Comparison of ENCODE assay signal across 8 cellular contexts in genomic region chr17:55717898-55718735, GRCh38. TPM values are rescaled to one million over a fixed set of nuclear protein-coding genes. Genes with fewer than 3 reads are reported as not detected.
DNase-seq lines count a peak whose midpoint lies in the region; ATAC-seq and TF ChIP-seq lines count a peak whose summit lies in the region.

No MANE protein-coding gene starts in this region.

- no peaks in the 10 kb centered on the region for H3K36me3 ChIP-seq in OCI-LY7 (ENCODE audit: insufficient read depth, low read length)
- H3K36me3 ChIP-seq in testis (ENCODE audit: low read depth, missing control alignments): no peaks in the 10 kb centered on the region

- H3K4me3 ChIP-seq in OCI-LY7 (ENCODE audit: low read depth, low read length, poor library complexity, severe bottlenecking): no peak overlapping the region
- H3K4me3 ChIP-seq in fibroblast of mammary gland (ENCODE audit: control insufficient read depth, low read depth, low read length): no peak overlapping the region
- H3K4me3 ChIP-seq in testis: no peak overlapping the region

- H3K27ac Mint-ChIP-seq in neural crest cell (ENCODE audit: unreplicated experiment): no peak overlapping the region

- intact Hi-C loops in OCI-LY7 (cut with micrococcal nuclease; ENCODE audit: unreplicated experiment) (loop anchor here (1.0 kb wide), 1 partner anchor 192 kb away; no protein-coding TSS in a partner anchor), testis (cut with DNase I; ENCODE audit: low total_unique reads) (loop anchor here (10.0 kb wide), 1 partner anchor 193 kb away; no protein-coding TSS in a partner anchor)

- H3K9me2 ChIP-seq in OCI-LY7 (ENCODE audit: insufficient read depth, low read length): no peaks in the 10 kb centered on the region

- H3K4me3 Mint-ChIP-seq in neural crest cell: no peak overlapping the region

- 56% methylated on average over 11 of the region's 11 CpGs for WGBS in testis, 2 donors

- no peaks in the 10 kb centered on the region for H3K79me2 ChIP-seq in OCI-LY7 (ENCODE audit: insufficient read depth, low read depth, low read length)

- no TSS peak for BruUV-seq in OCI-LY7 (replicated peaks; lab: Mats Ljungman, UMichigan)

- no peak overlapping the region for H3K27ac ChIP-seq in OCI-LY7 (ENCODE audit: low read depth, low read length, poor library complexity, severe bottlenecking)
- H3K27ac ChIP-seq in testis: no peak overlapping the region

- H2AFZ ChIP-seq in OCI-LY7 (ENCODE audit: low read length): no peak overlapping the region

- peak; percentile 60 for ATAC-seq in HG03565 (IDR thresholded peaks at IDR 0.05; ENCODE audit: unreplicated experiment)
- no peak for ATAC-seq in HG02870 (IDR thresholded peaks at IDR 0.05; ENCODE audit: unreplicated experiment)

- H3K9me3 Mint-ChIP-seq in neural crest cell: no peaks in the 10 kb centered on the region

- H3K4me1 ChIP-seq in OCI-LY7 (ENCODE audit: insufficient read depth, low read length, poor library complexity, severe bottlenecking): no peaks in the 10 kb centered on the region
- H3K4me1 ChIP-seq in testis: no peaks in the 10 kb centered on the region

- H3K27me3 Mint-ChIP-seq in neural crest cell (ENCODE audit: low read depth): peaks cover 5% of the 10 kb centered on the region

- TF ChIP-seq POLR2A in testis (IDR thresholded peaks at IDR 0.05): no peak

- in situ Hi-C loops in G401 (cut with HindIII; ENCODE audit: low sequenced_read_pairs): no loop called here

- H3K4me1 Mint-ChIP-seq in neural crest cell: peaks cover 37% of the 10 kb centered on the region

- peak; percentile 48 for DNase-seq in G401 (ENCODE audit: low spot score)
- peak; percentile 72 for DNase-seq in OCI-LY7 (ENCODE audit: low spot score)
- DNase-seq in activated T-cell treated with anti-CD3 and anti-CD28 coated beads, Interleukin-2, amount 50 U/mL, for 1 hour: peak; percentile 42
- DNase-seq in fibroblast of mammary gland (ENCODE audit: low read depth): peak; percentile 76
- DNase-seq in neural crest cell (ENCODE audit: low read depth, low spot score): peak; percentile 79
- peak; percentile 94 for DNase-seq in testis

- H3K36me3 Mint-ChIP-seq in neural crest cell (ENCODE audit: low read depth): no peaks in the 10 kb centered on the region

- TF ChIP-seq CTCF in OCI-LY7 (conservative IDR thresholded peaks at IDR 0.05; ENCODE audit: low read length) (peak; percentile 93), fibroblast of mammary gland (conservative IDR thresholded peaks at IDR 0.05; ENCODE audit: control insufficient read depth, insufficient read depth, low read depth, low read length) (peak; percentile 77), neural crest cell (conservative IDR thresholded peaks at IDR 0.05) (peak; percentile 91), testis (IDR thresholded peaks at IDR 0.05) (peak; percentile 73 to 93 (median 85))

- H3K4me2 ChIP-seq in OCI-LY7 (ENCODE audit: low read length): no peak overlapping the region

- H3K9me3 ChIP-seq in OCI-LY7 (ENCODE audit: low read length) (no peaks in the 10 kb centered on the region), testis (no peaks in the 10 kb centered on the region)

- POLR2A ChIA-PET in OCI-LY7 (lab: Charles Lee): interaction anchor here (0.5 to 1.2 kb wide), 2 partner anchors 184 to 365 kb away, joined by 3 to 4 read pairs; no protein-coding TSS in a partner anchor

- CTCF ChIA-PET in OCI-LY7 (lab: Charles Lee; ENCODE audit: unreplicated experiment): interaction anchor here (0.6 kb wide), 1 partner anchor 9 kb away, joined by 3 read pairs; no protein-coding TSS in a partner anchor

- H3K27me3 ChIP-seq in testis: no peaks in the 10 kb centered on the region

- H4K20me1 ChIP-seq in OCI-LY7 (ENCODE audit: insufficient read depth, low read length): no peaks in the 10 kb centered on the region

RNA-seq across cellular contexts. Expression of gene TMEM100, which starts 4.5 kb away (rescaled TPM):
- total RNA-seq in G401 (2014; rRNA removed; shearing (Covaris generic)): 0.49 TPM in 1 of 2 replicates, not detected in the other
- 0.38 and 0.41 TPM in 2 replicates for total RNA-seq in OCI-LY7 (2014; rRNA removed; shearing (Covaris generic))
- total RNA-seq in OCI-LY7 (2022) (0.30 TPM in 1 of 2 replicates, not detected in the other), neural crest cell (0.23 and 0.54 TPM in 2 replicates), testis (1 to 10 TPM; 3.1 to 4.4 TPM)
- polyA plus RNA-seq in testis (ENCODE audit: insufficient read depth, low read depth, low replicate concordance): 5.8 TPM

RNA-seq across cellular contexts. Expression of gene PCTP, which starts 32.7 kb away (rescaled TPM):
- 18.1 TPM in 2 replicates for total RNA-seq in G401 (2014; rRNA removed; shearing (Covaris generic))
- total RNA-seq in OCI-LY7 (2014; rRNA removed; shearing (Covaris generic)): 1.9 and 6.1 TPM in 2 replicates
- total RNA-seq in OCI-LY7 (2022) (9.3 and 9.4 TPM in 2 replicates), neural crest cell (15.4 and 16.4 TPM in 2 replicates), testis (10 to 100 TPM; 22.6 to 24.0 TPM)
- polyA plus RNA-seq in testis (ENCODE audit: insufficient read depth, low read depth, low replicate concordance): 32.0 TPM

Comparison
In these comparisons a context has a peak if more than half of its experiments do, and no peak if none do; other contexts are left out.
1. DNase-seq: peak in every context shown above with its lines; median percentile 94 in testis; 79 in neural crest cell; 76 in fibroblast of mammary gland; 72 in OCI-LY7; 48 in G401; 42 in activated T-cell treated with anti-CD3 and anti-CD28 coated beads, Interleukin-2, amount 50 U/mL, for 1 hour.